In genomic region chr9:16039103-16039987, GRCh38 we compare ENCODE assay signal across 1 cellular context.
TF ChIP-seq lines count a peak whose summit lies in the region.

No MANE protein-coding gene starts in this region.

TF ChIP-seq in GM23338, 12 proteins besides CTCF, POLR2A, EP300 and RAD21 (continued from another document):
- TF ChIP-seq REST (IDR thresholded peaks at IDR 0.05; ENCODE audit: unreplicated experiment), result no peak
- no peak for TF ChIP-seq EZH2phosphoT487 (IDR thresholded peaks at IDR 0.05; ENCODE audit: unreplicated experiment)
